Comparison of ENCODE assay signal across 1 cellular context in the genomic region with DNA sequence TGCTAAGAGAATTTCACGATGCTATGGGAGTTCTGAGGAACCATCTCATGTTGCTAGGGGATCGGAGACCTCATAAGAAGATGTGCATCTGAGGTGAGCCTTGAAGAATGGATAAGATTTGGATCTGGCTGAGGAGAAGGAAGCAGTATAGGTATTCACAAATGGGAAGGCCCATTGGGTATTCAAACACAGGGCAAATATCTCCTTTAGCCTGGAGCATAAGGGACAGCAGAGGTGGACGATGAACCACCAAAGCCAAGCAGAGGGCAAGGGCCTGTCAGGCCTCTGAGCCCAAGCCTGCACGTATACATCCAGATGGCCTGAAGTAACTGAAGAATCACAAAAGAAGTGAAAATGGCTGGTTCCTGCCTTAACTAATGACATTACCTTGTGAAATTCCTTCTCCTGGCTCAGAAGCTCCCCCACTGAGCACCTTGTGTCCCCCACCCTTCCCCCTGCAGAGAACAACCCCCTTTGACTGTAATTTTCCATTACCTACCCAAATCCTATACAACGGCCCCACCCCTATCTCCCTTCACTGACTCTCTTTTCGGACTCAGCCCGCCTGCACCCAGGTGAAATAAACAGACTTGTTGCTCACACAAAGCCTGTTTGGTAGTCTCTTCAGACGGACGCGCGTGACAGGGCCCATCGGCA. TPM values are rescaled to one million over a fixed set of nuclear protein-coding genes. Genes with fewer than 3 reads are reported as not detected.
"Had no signal": no experiment of that assay in that cellular context is flagged by ENCODE, and none has a peak within 500 bp of the region (broad histone marks: within the 10 kb centered on the region; RNA-seq: fewer than 3 reads in every experiment).

No MANE protein-coding gene starts in this region.

RNA-seq across cellular contexts. Expression of a gene that starts 50.3 kb away (rescaled TPM):
- total RNA-seq: SJCRH30 had no signal
